In genomic region chrX:108001218-108001814, GRCh38 we compare ENCODE assay signal across 8 cellular contexts. TPM values are rescaled to one million over a fixed set of nuclear protein-coding genes. Genes with fewer than 3 reads are reported as not detected.
DNase-seq lines count a peak whose midpoint lies in the region; ATAC-seq, FAIRE-seq and TF ChIP-seq lines count a peak whose summit lies in the region.

No MANE protein-coding gene starts in this region.

- intact Hi-C loops in kidney (cut with DNase I), result no loop called here

- CTCF ChIA-PET in WTC11 (lab: Charles Lee), result interaction anchor here (1.0 kb wide), 1 partner anchor 19 kb away, joined by 3 read pairs; no protein-coding TSS in a partner anchor

- no peaks in the 10 kb centered on the region for H3K9me3 ChIP-seq in kidney (ENCODE audit: control insufficient read depth in 1 of 2, low read length in 2 of 2)

- POLR2A ChIA-PET in WTC11 (lab: Charles Lee), result interaction anchor here (0.6 kb wide), 1 partner anchor 220 kb away, joined by 3 read pairs; no protein-coding TSS in a partner anchor

- no peaks in the 10 kb centered on the region for H3K4me1 ChIP-seq in kidney (ENCODE audit: control insufficient read depth in 1 of 2, insufficient read depth in 1 of 2, low read depth in 1 of 2, low read length in 2 of 2)

- no peaks in the 10 kb centered on the region for H3K36me3 ChIP-seq in kidney (ENCODE audit: control insufficient read depth in 1 of 2, insufficient read depth in 2 of 2, low read length in 2 of 2)

- no peak overlapping the region for H3K4me3 ChIP-seq in kidney (ENCODE audit: low read length in 2 of 2)

- H3K27me3 Mint-ChIP-seq in WTC11 (ENCODE audit: low read depth), result peaks cover 10% of the 10 kb centered on the region

- peak; percentile 78 for TF ChIP-seq CTCF in C4-2B (conservative IDR thresholded peaks at IDR 0.05)
- peak; percentile 76 for TF ChIP-seq CTCF in GM12873 (IDR thresholded peaks at IDR 0.05; ENCODE audit: insufficient read depth, low read depth, low read length, missing control alignments)
- no peak for TF ChIP-seq CTCF in WTC11 (IDR thresholded peaks at IDR 0.05)
- peak; percentile 8 for TF ChIP-seq CTCF in kidney (IDR thresholded peaks at IDR 0.05; ENCODE audit: borderline replicate concordance, extremely low read depth, insufficient read depth)

- H3K4me1 Mint-ChIP-seq in WTC11, result peaks cover 16% of the 10 kb centered on the region

- peak; percentile 82 for FAIRE-seq in kidney (lab: Jason Lieb, UNC)

- H3K27ac Mint-ChIP-seq in WTC11, result no peak overlapping the region

- H3K36me3 Mint-ChIP-seq in WTC11, result peaks cover 27% of the 10 kb centered on the region

- peak overlapping the region; percentile 30; the same call in 1 of the 2 replicates for H3K27ac ChIP-seq in C4-2B
- H3K27ac ChIP-seq in kidney (ENCODE audit: low read depth in 2 of 2, low read length in 2 of 2), result no peak overlapping the region

- H3K9ac ChIP-seq in kidney (ENCODE audit: low read length in 2 of 2), result no peak overlapping the region

- peaks cover 42% of the 10 kb centered on the region for H3K9me3 Mint-ChIP-seq in WTC11

- H3K4me3 Mint-ChIP-seq in WTC11, result no peak overlapping the region

- peak; percentile 74 for ATAC-seq in HG02759 (IDR thresholded peaks at IDR 0.05; ENCODE audit: unreplicated experiment)
- ATAC-seq in WTC11, result peak; percentile 86

- peak; percentile 73 for DNase-seq in NCI-H1436 (lab: John Stamatoyannopoulos, UW)
- DNase-seq in WTC11 (ENCODE audit: low spot score), result no peak
- DNase-seq in kidney, result no peak
- DNase-seq in effector CD4-positive, alpha-beta T cell, result no peak
- DNase-seq in activated effector memory CD4-positive, alpha-beta T cell treated with anti-CD3 and anti-CD28 coated beads, Interleukin-2, amount 50 U/mL, for 16 hours, result no peak

TF ChIP-seq in WTC11, 78 proteins besides CTCF, POLR2A, EP300 and RAD21:
- TF ChIP-seq TCF7 (CRISPR knock-in tag; IDR thresholded peaks at IDR 0.05; ENCODE audit: low read depth) (no peak), IRF2 (CRISPR knock-in tag; IDR thresholded peaks at IDR 0.05; ENCODE audit: borderline replicate concordance, low read depth) (no peak), MAX (CRISPR knock-in tag; IDR thresholded peaks at IDR 0.05) (no peak), ETV6 (CRISPR knock-in tag; IDR thresholded peaks at IDR 0.05) (no peak), ZNF671 (CRISPR knock-in tag; IDR thresholded peaks at IDR 0.05) (no peak), JUN (CRISPR knock-in tag; IDR thresholded peaks at IDR 0.05) (no peak), ARID4B (CRISPR knock-in tag; IDR thresholded peaks at IDR 0.05; ENCODE audit: borderline replicate concordance) (no peak), NR2C2 (CRISPR knock-in tag; IDR thresholded peaks at IDR 0.05) (no peak)

RNA-seq across cellular contexts. Expression of gene TEX13B, which starts 19.1 kb away (rescaled TPM):
- total RNA-seq in WTC11 (2021) (3.4 to 3.9 TPM (median 3.4 TPM) in 3 replicates), kidney (not detected)
- polyA plus RNA-seq in kidney (ENCODE audit: insufficient read depth, low read depth, low replicate concordance), result not detected

RNA-seq across cellular contexts. Expression of gene VSIG1, which starts 43.5 kb away (rescaled TPM):
- 0.73 to 1.2 TPM (median 0.76 TPM) in 3 replicates for total RNA-seq in WTC11 (2021)
- total RNA-seq in kidney, result 1.4 TPM
- polyA plus RNA-seq in kidney (ENCODE audit: insufficient read depth, low read depth, low replicate concordance), result not detected
